Comparison of ENCODE assay signal across 8 cellular contexts in the genomic region with DNA sequence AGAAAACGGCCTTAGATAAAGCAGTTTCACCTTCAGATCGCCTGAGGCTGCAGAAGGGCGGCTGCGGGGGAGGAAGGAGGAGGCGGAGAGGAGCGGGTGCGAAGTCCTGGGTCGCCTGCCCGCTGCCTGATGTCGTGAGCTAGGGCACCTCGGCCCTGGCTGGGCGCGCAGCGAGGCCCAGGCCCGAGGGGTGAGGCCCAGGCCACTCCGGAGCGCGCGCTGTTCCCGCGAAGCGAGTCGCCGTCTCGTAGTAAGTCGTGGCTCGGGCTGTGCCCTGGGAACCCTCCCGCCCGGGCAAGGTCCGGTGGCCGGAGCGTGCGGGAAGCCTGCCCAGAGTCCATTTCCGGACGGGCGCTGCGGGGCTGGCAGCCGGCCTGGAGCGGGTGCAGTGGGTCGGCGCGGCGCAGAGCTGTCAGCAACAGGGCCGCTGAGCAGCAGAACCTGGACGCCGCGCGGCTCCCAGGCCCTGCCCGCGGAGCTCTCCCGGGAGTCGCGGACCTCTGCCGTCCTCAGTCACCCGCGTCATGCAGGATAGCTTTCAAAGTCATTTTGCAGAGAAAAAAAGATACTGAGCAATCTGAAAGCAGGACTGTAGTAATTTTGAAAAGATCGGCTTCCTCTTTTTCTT. TPM values are rescaled to one million over a fixed set of nuclear protein-coding genes. Genes with fewer than 3 reads are reported as not detected.
DNase-seq lines count a peak whose midpoint lies in the region; ATAC-seq, FAIRE-seq and TF ChIP-seq lines count a peak whose summit lies in the region.

No MANE protein-coding gene starts in this region.

- peaks cover 4% of the 10 kb centered on the region for H3K4me1 Mint-ChIP-seq in central memory CD8-positive, alpha-beta T cell

- dilution Hi-C loops in keratinocyte (cut with MboI; ENCODE audit: extremely low pct_ligation_motif_present, low sequenced_read_pairs), result no loop called here

- H3K4me2 ChIP-seq in keratinocyte (ENCODE audit: control insufficient read depth, extremely low read depth, insufficient read depth, low read depth, low read length), result peak overlapping the region; percentile 88

- ATAC-seq in GM19351 (IDR thresholded peaks at IDR 0.05; ENCODE audit: unreplicated experiment) (peak; percentile 60), HG03378 (IDR thresholded peaks at IDR 0.05; ENCODE audit: unreplicated experiment) (peak; percentile 49), HG03469 (IDR thresholded peaks at IDR 0.05; ENCODE audit: unreplicated experiment) (no peak)
- no peak for ATAC-seq in central memory CD8-positive, alpha-beta T cell (replicated peaks; ENCODE audit: extremely low read depth, poor library complexity, severe bottlenecking)

- 0 to 3% (median 1%) methylated on average over 35 to 57 of the region's 57 CpGs for WGBS in spleen, 5 donors

- H3K4me1 ChIP-seq in keratinocyte (ENCODE audit: control insufficient read depth, extremely low read depth, insufficient read depth, low read length) (peaks cover 12% of the 10 kb centered on the region), spleen (peaks cover 7 to 71% (median 22%) of the 10 kb centered on the region in 6 donors)

- no peak for FAIRE-seq in keratinocyte (lab: Jason Lieb, UNC)

- no peaks in the 10 kb centered on the region for H3K9me3 ChIP-seq in keratinocyte (ENCODE audit: control insufficient read depth, low read depth, low read length)
- H3K9me3 ChIP-seq in spleen, result peaks cover 0 to 10% (median 0%) of the 10 kb centered on the region in 8 donors

- H3K9me1 ChIP-seq in keratinocyte (ENCODE audit: control insufficient read depth, extremely low read depth, insufficient read depth, low read length), result no peaks in the 10 kb centered on the region

- DNase-seq in BJ (ENCODE audit: low read depth), result no peak
- DNase-seq in T-helper 2 cell, result peak in 4 of 5 experiments; percentile 3 to 48 (median 10)
- no peak for DNase-seq in central memory CD8-positive, alpha-beta T cell (ENCODE audit: low spot score in 2 of 2)
- no peak for DNase-seq in keratinocyte (ENCODE audit: low read depth, low spot score)
- peak; percentile 81 for DNase-seq in spleen

- H3K4me3 Mint-ChIP-seq in central memory CD8-positive, alpha-beta T cell, result peak overlapping the region; percentile 64

- H3K27ac ChIP-seq in keratinocyte (ENCODE audit: control insufficient read depth, insufficient read depth, low read length) (peak overlapping the region; percentile 79), spleen (peak overlapping the region; percentile 62 to 88 (median 82))

- TF ChIP-seq CTCF in BJ (IDR thresholded peaks at IDR 0.05; ENCODE audit: insufficient read depth, low read depth, low read length), result no peak
- no peak for TF ChIP-seq CTCF in keratinocyte (optimal IDR thresholded peaks at IDR 0.05 in 1 of 3, IDR thresholded peaks at IDR 0.05 in 1 of 3, conservative IDR thresholded peaks at IDR 0.05 in 1 of 3; ENCODE audit: extremely low read depth in 1 of 3, insufficient read depth in 2 of 3, low read length in 3 of 3)
- no peak for TF ChIP-seq CTCF in spleen (IDR thresholded peaks at IDR 0.05 in 8 of 11, conservative IDR thresholded peaks at IDR 0.05 in 3 of 11)

- H3K27me3 ChIP-seq in BJ (ENCODE audit: control insufficient read depth, insufficient read depth, low read length) (no peaks in the 10 kb centered on the region), keratinocyte (ENCODE audit: control insufficient read depth, extremely low read depth, insufficient read depth, low read length) (no peaks in the 10 kb centered on the region), spleen (replicated peaks in 1 of 7) (peaks cover 0 to 22% (median 0%) of the 10 kb centered on the region in 7 donors)

- no peaks in the 10 kb centered on the region for H3K36me3 Mint-ChIP-seq in central memory CD8-positive, alpha-beta T cell (ENCODE audit: insufficient read depth)

- H3K4me3 ChIP-seq in BJ (ENCODE audit: low read depth, low read length) (peak overlapping the region; percentile 69), keratinocyte (ENCODE audit: control insufficient read depth in 2 of 3, extremely low read depth in 1 of 3, insufficient read depth in 2 of 3, low read depth in 1 of 3, low read length in 3 of 3) (peak overlapping the region; percentile 56 to 82 (median 64)), spleen (peak overlapping the region; percentile 45 to 80 (median 58))

- no peaks in the 10 kb centered on the region for H3K36me3 ChIP-seq in BJ (ENCODE audit: control insufficient read depth, insufficient read depth, low read length)
- no peaks in the 10 kb centered on the region for H3K36me3 ChIP-seq in keratinocyte (ENCODE audit: control insufficient read depth in 2 of 2, extremely low read depth in 1 of 2, insufficient read depth in 2 of 2, low read length in 2 of 2)
- no peaks in the 10 kb centered on the region for H3K36me3 ChIP-seq in spleen

- no peaks in the 10 kb centered on the region for H4K20me1 ChIP-seq in keratinocyte (ENCODE audit: control insufficient read depth, extremely low read depth, insufficient read depth, low read length)

- intact Hi-C loops in spleen (cut with DNase I; ENCODE audit: low total_unique reads), result loop anchor here (10.0 kb wide), 1 partner anchor 92 kb away; no protein-coding TSS in a partner anchor

- H3K79me2 ChIP-seq in keratinocyte (ENCODE audit: control insufficient read depth, insufficient read depth, low read length), result peaks cover 9% of the 10 kb centered on the region

- H2AFZ ChIP-seq in keratinocyte (ENCODE audit: control insufficient read depth, low read length), result peak overlapping the region; percentile 91

- no peak overlapping the region for H3K27ac Mint-ChIP-seq in central memory CD8-positive, alpha-beta T cell (ENCODE audit: low read depth)

- H3K9ac ChIP-seq in keratinocyte (ENCODE audit: control insufficient read depth, extremely low read depth, insufficient read depth, low read length), result peak overlapping the region; percentile 74

- H3K9me3 Mint-ChIP-seq in central memory CD8-positive, alpha-beta T cell, result no peaks in the 10 kb centered on the region

- POLR2A ChIA-PET in BJ (lab: Charles Lee), result interaction anchor here (0.7 kb wide), 1 partner anchor 10 kb away, joined by 3 read pairs; no protein-coding TSS in a partner anchor

- TF ChIP-seq POLR2A in spleen (IDR thresholded peaks at IDR 0.05), result no peak

- H3K27me3 Mint-ChIP-seq in central memory CD8-positive, alpha-beta T cell, result peaks cover 91% of the 10 kb centered on the region

- CTCF ChIA-PET in BJ (lab: Yijun Ruan, JAX), result interaction anchor here (1.6 to 1.9 kb wide), 3 partner anchors 10 to 80 kb away, joined by 5 to 11 read pairs (median 7); no protein-coding TSS in a partner anchor

RNA-seq across cellular contexts. Expression of a gene that starts 18.7 kb away (rescaled TPM):
- polyA plus RNA-seq in BJ (2011; rRNA removed) (24.5 and 34.1 TPM in 2 replicates), keratinocyte (9.0 to 12.2 TPM (median 10.6 TPM) in 3 replicates), spleen (10 to 100 TPM in 1 of 3 donors, 1 to 10 TPM in 2; 3.2 to 13.3 (median 4.7) TPM)
- polyA minus RNA-seq in BJ (2011; rRNA and poly(A)+ RNA removed), result 59.0 and 97.6 TPM in 2 replicates
- polyA plus RNA-seq in keratinocyte (2011; ENCODE audit: low read depth), result 1.9 TPM
- 7.8 and 11.6 TPM in 2 replicates for polyA plus RNA-seq in keratinocyte (2011; cell fraction: cytosol; rRNA removed)
- polyA plus RNA-seq in keratinocyte (2011; cell fraction: nucleus; rRNA removed), result 11.4 and 12.4 TPM in 2 replicates
- 5.1 and 7.5 TPM in 2 replicates for polyA plus RNA-seq in keratinocyte (2012; ENCODE audit: low replicate concordance)
- polyA minus RNA-seq in keratinocyte, result 29.5 to 42.4 TPM (median 38.2 TPM) in 3 replicates
- polyA minus RNA-seq in keratinocyte (2011; cell fraction: cytosol; rRNA and poly(A)+ RNA removed), result 28.0 TPM
- polyA minus RNA-seq in keratinocyte (2011; cell fraction: nucleus; rRNA and poly(A)+ RNA removed), result 26.3 and 37.5 TPM in 2 replicates
- 10 to 100 TPM; 28.1 to 77.9 (median 59.1) TPM for total RNA-seq in spleen

Comparison
In these comparisons a context has a peak if more than half of its experiments do, and no peak if none do; other contexts are left out.
1. DNase-seq: peak in T-helper 2 cell (4 of 5) and spleen (single experiment); none in BJ (single experiment), central memory CD8-positive, alpha-beta T cell (0 of 2) and keratinocyte (single experiment).
2. ATAC-seq: peak in GM19351 (single experiment) and HG03378 (single experiment); none in central memory CD8-positive, alpha-beta T cell (single experiment) and HG03469 (single experiment).
3. Peak in every context shown above with its lines, with median percentiles within 50 percentile points of each other: H3K4me3 ChIP-seq.